In the genomic region with DNA sequence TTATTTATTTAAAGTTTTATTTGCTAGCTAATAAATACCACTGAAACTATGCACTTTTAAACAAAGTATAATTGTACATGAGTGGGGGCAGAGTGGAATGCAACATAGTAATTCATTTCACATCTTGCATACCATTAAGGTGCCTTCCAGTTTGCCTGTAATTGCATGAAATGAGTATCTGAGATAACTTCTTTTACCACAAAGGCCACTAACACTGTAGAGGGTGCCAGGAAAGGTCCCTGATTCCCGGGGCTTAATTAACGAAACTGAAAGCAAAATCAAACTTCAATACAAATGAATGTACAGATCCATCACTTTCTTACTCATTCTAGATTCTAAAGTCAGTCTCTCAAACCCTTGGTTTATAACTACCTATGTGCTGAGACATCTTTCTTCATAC, we compare ENCODE assay signal across 8 cellular contexts.
DNase-seq lines count a peak whose midpoint lies in the region; ATAC-seq lines count a peak whose summit lies in the region.

No MANE protein-coding gene starts in this region.

- ATAC-seq in GM18511 (IDR thresholded peaks at IDR 0.05; ENCODE audit: unreplicated experiment) (peak; percentile 48), HG03108 (IDR thresholded peaks at IDR 0.05; ENCODE audit: unreplicated experiment) (peak; percentile 32), GM21515 (IDR thresholded peaks at IDR 0.05; ENCODE audit: unreplicated experiment) (no peak)

- H3K36me3 ChIP-seq in SK-N-MC (ENCODE audit: insufficient read depth, low read length), result no peaks in the 10 kb centered on the region; the same call in 1 of the 2 replicates

- H3K9me3 ChIP-seq in SK-N-MC (ENCODE audit: low read depth, low read length), result no peaks in the 10 kb centered on the region

- peak; percentile 11 for DNase-seq in AG08395 (ENCODE audit: low spot score)
- DNase-seq in SK-N-MC (ENCODE audit: low read depth, low spot score), result no peak
- peak; percentile 37 for DNase-seq in epidermal melanocyte (ENCODE audit: insufficient read length, low spot score)
- peak; percentile 36 to 56 for DNase-seq in stimulated activated CD4-positive, alpha-beta T cell treated with anti-CD3 and anti-CD28 coated beads, Interleukin-2, amount 100 ng/mL, for 24 hours
- DNase-seq in substantia nigra (lab: John Stamatoyannopoulos, UW), result no peak

- H3K9ac ChIP-seq in SK-N-MC (ENCODE audit: insufficient read length), result no peak overlapping the region

- peak overlapping the region; percentile 29; the same call in 1 of the 2 replicates for H3K4me3 ChIP-seq in SK-N-MC

- no peak overlapping the region for H3K27ac ChIP-seq in SK-N-MC
- no peak overlapping the region for H3K27ac ChIP-seq in substantia nigra (ENCODE audit: low read depth, low read length, poor library complexity, severe bottlenecking)

Comparison
In these comparisons a context has a peak if more than half of its experiments do, and no peak if none do; other contexts are left out.
1. DNase-seq: peak in AG08395 (single experiment), epidermal melanocyte (single experiment) and stimulated activated CD4-positive, alpha-beta T cell treated with anti-CD3 and anti-CD28 coated beads, Interleukin-2, amount 100 ng/mL, for 24 hours (2 of 2); none in SK-N-MC (single experiment) and substantia nigra (0 of 49).